Comparison of ENCODE assay signal across 23 cellular contexts in the genomic region with DNA sequence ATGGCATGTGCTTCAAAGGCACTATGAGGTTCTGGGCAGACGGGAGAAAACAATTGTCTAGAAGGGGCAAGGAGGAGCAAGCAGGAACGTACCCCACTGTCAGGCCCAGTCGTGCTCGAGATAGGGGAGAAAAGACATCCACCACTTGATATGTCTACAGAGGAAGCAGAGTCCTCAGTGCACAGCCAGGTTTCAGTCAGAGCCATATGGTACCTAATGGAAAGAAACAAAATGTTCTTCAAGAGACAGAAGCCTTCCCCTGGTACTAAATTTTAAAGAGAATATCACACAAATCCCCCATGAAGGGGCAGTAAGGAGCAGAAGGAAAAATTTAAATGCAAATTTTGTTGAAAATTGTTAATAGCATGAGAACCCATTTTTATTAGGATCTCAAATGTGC.
"Had no signal": no experiment of that assay in that cellular context is flagged by ENCODE, and none has a peak within 500 bp of the region (broad histone marks: within the 10 kb centered on the region; RNA-seq: fewer than 3 reads in every experiment).

No MANE protein-coding gene starts in this region.

- H3K9me3 Mint-ChIP-seq: IgD-negative memory B cell had no signal

- H3K27ac Mint-ChIP-seq: IgD-negative memory B cell had no signal

- FAIRE-seq: HepG2, K562, RCC 7860 had no signal

- DNase-seq: Kasumi-1, MV-4-11, NCI-H1048, NCI-H1105, NCI-H1417, NCI-H146, NCI-H1694 treated with DMSO at 0.1 percent for 48 hours, NCI-H1930, NCI-H2081, NCI-H2171, NCI-H226, NCI-H446, NCI-H510A, NCI-H524 treated with DMSO at 0.1 percent for 48 hours, NCI-H69, NCI-H774, Right ventricle myocardium superior, RPMI8226, SIG-M5 had no signal

- H3K4me3 Mint-ChIP-seq: IgD-negative memory B cell had no signal

- ATAC-seq: HepG2, K562 had no signal

- H3K27me3 Mint-ChIP-seq: IgD-negative memory B cell had no signal
